17 cellular contexts compared by ENCODE assay signal in genomic region chr17:35900693-35901487, GRCh38. TPM values are rescaled to one million over a fixed set of nuclear protein-coding genes. Genes with fewer than 3 reads are reported as not detected.
A peak's percentile ranks its signal among the peaks of the same experiment; 100 is the strongest.
DNase-seq lines count a peak whose midpoint lies in the region; ATAC-seq, FAIRE-seq and TF ChIP-seq lines count a peak whose summit lies in the region.
"Had no signal": no experiment of that assay in that cellular context is flagged by ENCODE, and none has a peak within 500 bp of the region (broad histone marks: within the 10 kb centered on the region; RNA-seq: fewer than 3 reads in every experiment).

No MANE protein-coding gene starts in this region.

- no peaks in the 10 kb centered on the region for H3K9me3 Mint-ChIP-seq in CD8-positive, alpha-beta memory T cell
- H3K9me3 Mint-ChIP-seq in astrocyte (ENCODE audit: unreplicated experiment) = no peaks in the 10 kb centered on the region

- peak in 3 of 5 donors; percentile 33 to 75 (median 44) for DNase-seq in CD8-positive, alpha-beta memory T cell
- DNase-seq in HTR-8/SVneo (ENCODE audit: insufficient read length, low spot score) = peak; percentile 34
- no peak for DNase-seq in astrocyte (ENCODE audit: low read depth)
- DNase-seq in myocyte (ENCODE audit: low read depth) = peak; percentile 34
- no peak for DNase-seq in right atrium auricular region (ENCODE audit: low spot score)
- no peak for DNase-seq in ascending aorta (ENCODE audit: low spot score in 2 of 2)
- DNase-seq: COR-L47; gastrocnemius medialis; NCI-H187; nucleus accumbens; stimulated activated CD4-positive, alpha-beta T cell treated with anti-CD3 and anti-CD28 coated beads, Interleukin-2, amount 100 ng/mL, for 24 hours; stimulated activated naive CD4-positive, alpha-beta T cell had no signal

- CTCF ChIA-PET in CD8-positive, alpha-beta memory T cell (lab: Charles Lee) = interaction anchor here (0.7 to 3.6 kb wide), 13 partner anchors 9 to 75 kb away, joined by 3 to 20 read pairs (median 4); partner anchors contain the start of gene CCL5

- no peaks in the 10 kb centered on the region for H3K27me3 ChIP-seq in CD8-positive, alpha-beta memory T cell (ENCODE audit: insufficient read depth, low read length, poor library complexity, severe bottlenecking)
- no peaks in the 10 kb centered on the region for H3K27me3 ChIP-seq in astrocyte (ENCODE audit: insufficient read depth, low read length)
- no peaks in the 10 kb centered on the region for H3K27me3 ChIP-seq in right atrium auricular region
- no peaks in the 10 kb centered on the region for H3K27me3 ChIP-seq in ascending aorta

- H4K20me1 ChIP-seq in astrocyte (ENCODE audit: insufficient read depth, low read length) = no peaks in the 10 kb centered on the region

- H3K27ac ChIP-seq in CD8-positive, alpha-beta memory T cell (ENCODE audit: low read depth, low read length) = peak overlapping the region; percentile 60
- H3K27ac ChIP-seq in astrocyte (ENCODE audit: low read depth, low read length) = no peak overlapping the region
- no peak overlapping the region for H3K27ac ChIP-seq in right atrium auricular region
- no peak overlapping the region for H3K27ac ChIP-seq in ascending aorta
- H3K27ac ChIP-seq: gastrocnemius medialis had no signal

- H3K4me3 ChIP-seq in CD8-positive, alpha-beta memory T cell (ENCODE audit: low read length) = no peak overlapping the region
- H3K4me3 ChIP-seq in astrocyte (ENCODE audit: insufficient read depth, low read depth, low read length) = no peak overlapping the region
- H3K4me3 ChIP-seq in right atrium auricular region = no peak overlapping the region
- H3K4me3 ChIP-seq in ascending aorta = no peak overlapping the region
- H3K4me3 ChIP-seq: gastrocnemius medialis had no signal

- intact Hi-C loops in ascending aorta (cut with DNase I) = no loop called here

- ATAC-seq in GM19467 (IDR thresholded peaks at IDR 0.05; ENCODE audit: unreplicated experiment) (no peak), GM21576 (IDR thresholded peaks at IDR 0.05; ENCODE audit: unreplicated experiment) (no peak)
- ATAC-seq: gastrocnemius medialis, left lobe of liver had no signal

- peaks cover 66% of the 10 kb centered on the region for H3K4me1 ChIP-seq in CD8-positive, alpha-beta memory T cell (ENCODE audit: insufficient read depth, low read length)
- H3K4me1 ChIP-seq in astrocyte (ENCODE audit: insufficient read depth, low read length) (no peaks in the 10 kb centered on the region), right atrium auricular region (no peaks in the 10 kb centered on the region), ascending aorta (no peaks in the 10 kb centered on the region)
- H3K4me1 ChIP-seq: gastrocnemius medialis had no signal

- no peak overlapping the region for H3K9ac ChIP-seq in astrocyte (ENCODE audit: low read length)

- peaks cover 0 to 8% (median 0%) of the 10 kb centered on the region in 3 donors for H3K36me3 Mint-ChIP-seq in CD8-positive, alpha-beta memory T cell
- H3K36me3 Mint-ChIP-seq in astrocyte (ENCODE audit: low read depth, unreplicated experiment) = no peaks in the 10 kb centered on the region

- no peak overlapping the region for H2AFZ ChIP-seq in astrocyte (ENCODE audit: low read depth, low read length)

- no peaks in the 10 kb centered on the region for H3K79me2 ChIP-seq in astrocyte (ENCODE audit: insufficient read depth, low read length)

- H3K4me1 Mint-ChIP-seq in CD8-positive, alpha-beta memory T cell = peaks cover 71 to 94% (median 82%) of the 10 kb centered on the region in 3 donors
- H3K4me1 Mint-ChIP-seq in astrocyte (ENCODE audit: low read depth, unreplicated experiment) = peaks cover 44% of the 10 kb centered on the region

- POLR2A ChIA-PET in CD8-positive, alpha-beta memory T cell (lab: Charles Lee) = interaction anchor here (0.6 to 8.2 kb wide), 11 partner anchors 11 to 284 kb away, joined by 3 to 100 read pairs (median 4); partner anchors contain the start of genes CCL5 and TAF15

- peak overlapping the region; percentile 21 to 84 (median 72) for H3K4me3 Mint-ChIP-seq in CD8-positive, alpha-beta memory T cell
- H3K4me3 Mint-ChIP-seq in astrocyte (ENCODE audit: unreplicated experiment) = no peak overlapping the region

- no peaks in the 10 kb centered on the region for H3K9me3 ChIP-seq in CD8-positive, alpha-beta memory T cell (ENCODE audit: low read length)
- no peaks in the 10 kb centered on the region for H3K9me3 ChIP-seq in astrocyte (ENCODE audit: insufficient read depth, low read depth, low read length)
- no peaks in the 10 kb centered on the region for H3K9me3 ChIP-seq in right atrium auricular region
- H3K9me3 ChIP-seq in ascending aorta = no peaks in the 10 kb centered on the region
- H3K9me3 ChIP-seq: gastrocnemius medialis had no signal

- H3K4me2 ChIP-seq in astrocyte (ENCODE audit: low read length) = no peak overlapping the region

- FAIRE-seq in HTR-8/SVneo (lab: Jason Lieb, UNC) (no peak), astrocyte (lab: Jason Lieb, UNC) (no peak)
- FAIRE-seq: colon had no signal

- H3K27ac Mint-ChIP-seq in CD8-positive, alpha-beta memory T cell = peak overlapping the region; percentile 82 to 97 (median 92)
- H3K27ac Mint-ChIP-seq in astrocyte (ENCODE audit: unreplicated experiment) = peak overlapping the region; percentile 88

- no peaks in the 10 kb centered on the region for H3K36me3 ChIP-seq in CD8-positive, alpha-beta memory T cell (ENCODE audit: insufficient read depth, low read length)
- H3K36me3 ChIP-seq in astrocyte (ENCODE audit: insufficient read depth, low read length) (no peaks in the 10 kb centered on the region), right atrium auricular region (no peaks in the 10 kb centered on the region), ascending aorta (no peaks in the 10 kb centered on the region)
- H3K36me3 ChIP-seq: gastrocnemius medialis had no signal

- no peak for TF ChIP-seq CTCF in astrocyte (IDR thresholded peaks at IDR 0.05; ENCODE audit: insufficient read depth, low read depth, low read length)
- no peak for TF ChIP-seq CTCF in right atrium auricular region (IDR thresholded peaks at IDR 0.05)
- TF ChIP-seq CTCF in ascending aorta (IDR thresholded peaks at IDR 0.05) = no peak

- no peaks in the 10 kb centered on the region for H3K27me3 Mint-ChIP-seq in CD8-positive, alpha-beta memory T cell
- peaks cover under 1% of the 10 kb centered on the region for H3K27me3 Mint-ChIP-seq in astrocyte (ENCODE audit: low read depth, unreplicated experiment)

RNA-seq across cellular contexts. Expression of gene CCL5, which starts 20.7 kb away (rescaled TPM):
- 100 to 1,000 TPM; 580 to 591 TPM for total RNA-seq in CD8-positive, alpha-beta memory T cell
- polyA plus RNA-seq in CD8-positive, alpha-beta memory T cell = 2,769 TPM
- total RNA-seq in astrocyte = 71.3 and 95.8 TPM in 2 replicates
- 0.11 and 0.62 TPM in 2 replicates for total RNA-seq in myocyte
- 0.25 TPM for polyA plus RNA-seq in myocyte (2012)
- 1 to 10 TPM; 1.0 to 3.1 TPM for total RNA-seq in right atrium auricular region
- 43.2 TPM for total RNA-seq in ascending aorta

RNA-seq across cellular contexts. Expression of gene RDM1, which starts 29.7 kb away (rescaled TPM):
- total RNA-seq in CD8-positive, alpha-beta memory T cell = 1 to 10 TPM; 2.5 to 3.1 TPM
- polyA plus RNA-seq in CD8-positive, alpha-beta memory T cell = 2.8 TPM
- total RNA-seq in astrocyte (not detected in 2 replicates), myocyte (not detected in 2 replicates), right atrium auricular region (not detected), ascending aorta (not detected)
- polyA plus RNA-seq in myocyte (2012) = not detected
- total RNA-seq: gastrocnemius medialis, left lobe of liver had no signal

RNA-seq across cellular contexts. Expression of gene HEATR9, which starts 32.2 kb away (rescaled TPM):
- 1 to 10 TPM; 2.3 to 2.6 TPM for total RNA-seq in CD8-positive, alpha-beta memory T cell
- 0.55 TPM for polyA plus RNA-seq in CD8-positive, alpha-beta memory T cell
- total RNA-seq in astrocyte = not detected in 2 replicates
- total RNA-seq in myocyte = not detected in 2 replicates
- 0.04 TPM for polyA plus RNA-seq in myocyte (2012)
- total RNA-seq in right atrium auricular region = not detected
- total RNA-seq in ascending aorta = not detected
- total RNA-seq: gastrocnemius medialis, left lobe of liver had no signal

RNA-seq across cellular contexts. Expression of gene LYZL6, which starts 42.6 kb away (rescaled TPM):
- total RNA-seq in CD8-positive, alpha-beta memory T cell = not detected
- not detected for polyA plus RNA-seq in CD8-positive, alpha-beta memory T cell
- not detected in 2 replicates for total RNA-seq in astrocyte
- not detected in 2 replicates for total RNA-seq in myocyte
- polyA plus RNA-seq in myocyte (2012) = not detected
- total RNA-seq in right atrium auricular region = not detected
- total RNA-seq in ascending aorta = not detected
- total RNA-seq: gastrocnemius medialis; left lobe of liver; T-helper 1 cell treated with Interleukin-12 subunit alpha and Interleukin-12 subunit beta and Interleukin-4 antibody, amounts not matched to agents 30 ng/mL and 1 ng/mL, for 36 hours had no signal

Comparison
In these comparisons a context has a peak if more than half of its experiments do, and no peak if none do; other contexts are left out.
1. DNase-seq: peak in CD8-positive, alpha-beta memory T cell (3 of 5), HTR-8/SVneo (single experiment) and myocyte (single experiment); none in astrocyte (single experiment), right atrium auricular region (single experiment) and ascending aorta (0 of 2).
2. RNA of gene CCL5, which starts 20.7 kb away (total RNA-seq): 580 to 591 TPM in CD8-positive, alpha-beta memory T cell, 71.3 to 95.8 TPM in astrocyte and 43.2 TPM in ascending aorta (single experiment); 1.0 to 3.1 TPM in right atrium auricular region and 0.11 to 0.62 TPM in myocyte; every median in the first group is over 10 times any median in the second.